In genomic region chr14:58667900-58668299, GRCh38 we compare ENCODE assay signal across 16 cellular contexts. TPM values are rescaled to one million over a fixed set of nuclear protein-coding genes. Genes with fewer than 3 reads are reported as not detected.
A peak's percentile ranks its signal among the peaks of the same experiment; 100 is the strongest.
DNase-seq lines count a peak whose midpoint lies in the region; ATAC-seq and TF ChIP-seq lines count a peak whose summit lies in the region.
"Had no signal": no experiment of that assay in that cellular context is flagged by ENCODE, and none has a peak within 500 bp of the region (broad histone marks: within the 10 kb centered on the region; RNA-seq: fewer than 3 reads in every experiment).

No MANE protein-coding gene starts in this region.

- H2AFZ ChIP-seq in trophoblast cell (ENCODE audit: insufficient read depth, low read length, poor library complexity) = no peak overlapping the region

- no peak overlapping the region for H3K4ac ChIP-seq in trophoblast cell (ENCODE audit: low read depth, low read length)

- peak overlapping the region; percentile 66 for H3K18ac ChIP-seq in trophoblast cell (ENCODE audit: low read length)

- no peak for TF ChIP-seq CTCF in HEK293 (tag by site-specific recombination; IDR thresholded peaks at IDR 0.05)

- H3K14ac ChIP-seq in trophoblast cell (ENCODE audit: low read length) = no peak overlapping the region

- H3K23ac ChIP-seq in trophoblast cell (ENCODE audit: low read length) = no peak overlapping the region

- H3K36me3 ChIP-seq in HEK293 (ENCODE audit: control insufficient read depth in 2 of 2, insufficient read depth in 1 of 2, low read length in 2 of 2) (no peaks in the 10 kb centered on the region), trophoblast cell (ENCODE audit: control insufficient read depth in 1 of 2, insufficient read depth in 2 of 2, low read length in 2 of 2) (no peaks in the 10 kb centered on the region)
- H3K36me3 ChIP-seq: BLaER1 treated with 17β-estradiol and CSF1 and Interleukin-3, amounts not matched to agents 10 nM and 100 nM had no signal

- H4K8ac ChIP-seq in trophoblast cell (ENCODE audit: low read depth, low read length) = no peak overlapping the region

- no peak overlapping the region for H3K9ac ChIP-seq in trophoblast cell (ENCODE audit: low read length)
- H3K9ac ChIP-seq: BLaER1 treated with 17β-estradiol and CSF1 and Interleukin-3, amounts not matched to agents 10 nM and 100 nM had no signal

- H4K91ac ChIP-seq in trophoblast cell (ENCODE audit: low read depth, low read length) = no peak overlapping the region

- POLR2A ChIA-PET in HEK293 (lab: Yijun Ruan, JAX) = no interaction called here

- no peak overlapping the region for H3K4me2 ChIP-seq in trophoblast cell (ENCODE audit: low read length)
- H3K4me2 ChIP-seq: BLaER1 treated with 17β-estradiol and CSF1 and Interleukin-3, amounts not matched to agents 10 nM and 100 nM had no signal

- H3K4me1 ChIP-seq in HEK293 (ENCODE audit: control insufficient read depth, insufficient read depth, low read length) = peaks cover 48% of the 10 kb centered on the region
- peaks cover 12 to 15% of the 10 kb centered on the region in 2 experiments for H3K4me1 ChIP-seq in trophoblast cell (ENCODE audit: control insufficient read depth in 1 of 2, insufficient read depth in 2 of 2, low read length in 2 of 2)

- H2AK5ac ChIP-seq in trophoblast cell (ENCODE audit: low read length) = no peak overlapping the region

- H2BK120ac ChIP-seq in trophoblast cell (ENCODE audit: insufficient read depth, low read length, poor library complexity) = peak overlapping the region; percentile 87

- peak overlapping the region; percentile 70 for H3K27ac ChIP-seq in HEK293 (ENCODE audit: extremely low read depth, low read depth, low read length)
- no peak overlapping the region for H3K27ac ChIP-seq in trophoblast cell (ENCODE audit: low read depth, low read length)
- H3K27ac ChIP-seq: BLaER1 treated with 17β-estradiol and CSF1 and Interleukin-3, amounts not matched to agents 10 nM and 100 nM; HL-60 had no signal

- WGBS in trophoblast cell (ENCODE audit: extremely low coverage, insufficient coverage, insufficient read length) = no CpG with 5 or more reads among the region's 5 CpGs

- no peak overlapping the region for H3K4me3 ChIP-seq in HEK293 (ENCODE audit: low read depth, low read length)
- H3K4me3 ChIP-seq in trophoblast cell (ENCODE audit: low read depth, low read length) = no peak overlapping the region
- H3K4me3 ChIP-seq: BLaER1 treated with 17β-estradiol and CSF1 and Interleukin-3, amounts not matched to agents 10 nM and 100 nM had no signal

- CTCF ChIA-PET in HEK293 (lab: Yijun Ruan, JAX) = interaction anchor here (0.6 to 1.4 kb wide), 3 partner anchors 10 to 78 kb away, joined by 3 to 4 read pairs (median 3); no protein-coding TSS in a partner anchor

- no peak for ATAC-seq in GM18520 (IDR thresholded peaks at IDR 0.05; ENCODE audit: unreplicated experiment)

- intact Hi-C loops in head of caudate nucleus (cut with DNase I) = no loop called here

- H3K27me3 ChIP-seq in trophoblast cell (ENCODE audit: insufficient read depth, low read length) = no peaks in the 10 kb centered on the region
- H3K27me3 ChIP-seq: BLaER1 treated with 17β-estradiol and CSF1 and Interleukin-3, amounts not matched to agents 10 nM and 100 nM had no signal

- H3K9me3 ChIP-seq in HEK293 (ENCODE audit: control insufficient read depth, insufficient read depth, low read depth, low read length) (no peaks in the 10 kb centered on the region), trophoblast cell (ENCODE audit: insufficient read depth, low read depth, low read length) (no peaks in the 10 kb centered on the region)
- H3K9me3 ChIP-seq: BLaER1 treated with 17β-estradiol and CSF1 and Interleukin-3, amounts not matched to agents 10 nM and 100 nM had no signal

- peak overlapping the region; percentile 96 for H2BK12ac ChIP-seq in trophoblast cell (ENCODE audit: low read length)

- peak; percentile 25 for DNase-seq in NCI-H82 (lab: John Stamatoyannopoulos, UW)
- DNase-seq in NCI-H82 treated with DMSO at 0.1 percent for 48 hours (lab: John Stamatoyannopoulos, UW; ENCODE audit: unreplicated experiment) = no peak
- peak; percentile 46 for DNase-seq in RPMI7951 (ENCODE audit: low read depth)
- no peak for DNase-seq in trophoblast cell
- no peak for DNase-seq in head of caudate nucleus
- DNase-seq: ACHN; Calu3; CD4-positive, alpha-beta T cell; DMS 273 treated with DMSO at 0.1 percent for 48 hours; DMS79; GF-D8; HCEC 1CT had no signal

- H3K79me2 ChIP-seq in trophoblast cell (ENCODE audit: control insufficient read depth, insufficient read depth, low read length, poor library complexity) = peaks cover 2% of the 10 kb centered on the region

- H4K12ac ChIP-seq in trophoblast cell (ENCODE audit: low read depth, low read length) = no peak overlapping the region

- peak overlapping the region; percentile 47 for H2BK5ac ChIP-seq in trophoblast cell (ENCODE audit: low read depth, low read length, poor library complexity)

- peaks cover 4% of the 10 kb centered on the region for H3K79me1 ChIP-seq in trophoblast cell (ENCODE audit: low read length)

TF ChIP-seq in HEK293, 187 proteins besides CTCF, POLR2A, EP300 and RAD21 (continues in another document):
- TF ChIP-seq, protein P1, sequence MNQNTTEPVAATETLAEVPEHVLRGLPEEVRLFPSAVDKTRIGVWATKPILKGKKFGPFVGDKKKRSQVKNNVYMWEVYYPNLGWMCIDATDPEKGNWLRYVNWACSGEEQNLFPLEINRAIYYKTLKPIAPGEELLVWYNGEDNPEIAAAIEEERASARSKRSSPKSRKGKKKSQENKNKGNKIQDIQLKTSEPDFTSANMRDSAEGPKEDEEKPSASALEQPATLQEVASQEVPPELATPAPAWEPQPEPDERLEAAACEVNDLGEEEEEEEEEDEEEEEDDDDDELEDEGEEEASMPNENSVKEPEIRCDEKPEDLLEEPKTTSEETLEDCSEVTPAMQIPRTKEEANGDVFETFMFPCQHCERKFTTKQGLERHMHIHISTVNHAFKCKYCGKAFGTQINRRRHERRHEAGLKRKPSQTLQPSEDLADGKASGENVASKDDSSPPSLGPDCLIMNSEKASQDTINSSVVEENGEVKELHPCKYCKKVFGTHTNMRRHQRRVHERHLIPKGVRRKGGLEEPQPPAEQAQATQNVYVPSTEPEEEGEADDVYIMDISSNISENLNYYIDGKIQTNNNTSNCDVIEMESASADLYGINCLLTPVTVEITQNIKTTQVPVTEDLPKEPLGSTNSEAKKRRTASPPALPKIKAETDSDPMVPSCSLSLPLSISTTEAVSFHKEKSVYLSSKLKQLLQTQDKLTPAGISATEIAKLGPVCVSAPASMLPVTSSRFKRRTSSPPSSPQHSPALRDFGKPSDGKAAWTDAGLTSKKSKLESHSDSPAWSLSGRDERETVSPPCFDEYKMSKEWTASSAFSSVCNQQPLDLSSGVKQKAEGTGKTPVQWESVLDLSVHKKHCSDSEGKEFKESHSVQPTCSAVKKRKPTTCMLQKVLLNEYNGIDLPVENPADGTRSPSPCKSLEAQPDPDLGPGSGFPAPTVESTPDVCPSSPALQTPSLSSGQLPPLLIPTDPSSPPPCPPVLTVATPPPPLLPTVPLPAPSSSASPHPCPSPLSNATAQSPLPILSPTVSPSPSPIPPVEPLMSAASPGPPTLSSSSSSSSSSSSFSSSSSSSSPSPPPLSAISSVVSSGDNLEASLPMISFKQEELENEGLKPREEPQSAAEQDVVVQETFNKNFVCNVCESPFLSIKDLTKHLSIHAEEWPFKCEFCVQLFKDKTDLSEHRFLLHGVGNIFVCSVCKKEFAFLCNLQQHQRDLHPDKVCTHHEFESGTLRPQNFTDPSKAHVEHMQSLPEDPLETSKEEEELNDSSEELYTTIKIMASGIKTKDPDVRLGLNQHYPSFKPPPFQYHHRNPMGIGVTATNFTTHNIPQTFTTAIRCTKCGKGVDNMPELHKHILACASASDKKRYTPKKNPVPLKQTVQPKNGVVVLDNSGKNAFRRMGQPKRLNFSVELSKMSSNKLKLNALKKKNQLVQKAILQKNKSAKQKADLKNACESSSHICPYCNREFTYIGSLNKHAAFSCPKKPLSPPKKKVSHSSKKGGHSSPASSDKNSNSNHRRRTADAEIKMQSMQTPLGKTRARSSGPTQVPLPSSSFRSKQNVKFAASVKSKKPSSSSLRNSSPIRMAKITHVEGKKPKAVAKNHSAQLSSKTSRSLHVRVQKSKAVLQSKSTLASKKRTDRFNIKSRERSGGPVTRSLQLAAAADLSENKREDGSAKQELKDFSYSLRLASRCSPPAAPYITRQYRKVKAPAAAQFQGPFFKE (tag by site-specific recombination; IDR thresholded peaks at IDR 0.05; ENCODE audit: borderline replicate concordance) = no peak
- TF ChIP-seq SCRT2 (tag by site-specific recombination; IDR thresholded peaks at IDR 0.05) = 0 out of 2 replicates have a peak, but pooled peaks have one; percentile 11
- TF ChIP-seq ZNF311 (tag by site-specific recombination; IDR thresholded peaks at IDR 0.05; ENCODE audit: borderline replicate concordance) = no peak
- TF ChIP-seq ZSCAN16 (tag by site-specific recombination; IDR thresholded peaks at IDR 0.05) = no peak
- peak; percentile 21; the same call in 1 of the 2 replicates for TF ChIP-seq ZBTB8A (tag by site-specific recombination; IDR thresholded peaks at IDR 0.05)
- TF ChIP-seq ZBTB17 (tag by site-specific recombination; IDR thresholded peaks at IDR 0.05) = peak; percentile 15; the same call in 1 of the 2 replicates
- TF ChIP-seq ZNF776 (tag by site-specific recombination; IDR thresholded peaks at IDR 0.05; ENCODE audit: borderline replicate concordance) = no peak
- peak; percentile 39; the same call in 1 of the 2 replicates for TF ChIP-seq FEZF1 (tag by site-specific recombination; IDR thresholded peaks at IDR 0.05)

RNA-seq across cellular contexts. Expression of gene DACT1, which starts 30.1 kb away (rescaled TPM):
- 22.2 and 23.1 TPM in 2 replicates for total RNA-seq in RPMI7951 (2014; rRNA removed; shearing (Covaris generic))
- 75.1 and 80.9 TPM in 2 replicates for polyA plus RNA-seq in trophoblast cell (2013)
- total RNA-seq: Calu3 had no signal

Comparison
In these comparisons a context has a peak if more than half of its experiments do, and no peak if none do; other contexts are left out.
1. DNase-seq: peak in NCI-H82 (single experiment) and RPMI7951 (single experiment); none in NCI-H82 treated with DMSO at 0.1 percent for 48 hours (single experiment), trophoblast cell (0 of 2) and head of caudate nucleus (0 of 42).